ENCODE assay signal across 1 cellular context in genomic region chr19:11577451-11578341, GRCh38.
A peak's percentile ranks its signal among the peaks of the same experiment; 100 is the strongest.
TF ChIP-seq lines count a peak whose summit lies in the region.

Gene ACP5 (minus strand): TSS chr19:11577645. CDS start chr19:11577317, 328 bp downstream.

TF ChIP-seq in K562, 482 proteins besides CTCF, POLR2A, EP300 and RAD21 (continued from another document):
- TF ChIP-seq NFE2 (IDR thresholded peaks at IDR 0.05; ENCODE audit: low read depth) (no peak), MCM2 (IDR thresholded peaks at IDR 0.05; ENCODE audit: low read depth) (no peak), PML (IDR thresholded peaks at IDR 0.05; ENCODE audit: low read length) (no peak), MGA (IDR thresholded peaks at IDR 0.05) (0 out of 2 replicates have a peak, but pooled peaks have one; percentile 31), FOS (IDR thresholded peaks at IDR 0.05; ENCODE audit: extremely low read depth, insufficient read length) (no peak), ZNF668 (CRISPR knock-in tag; IDR thresholded peaks at IDR 0.05) (no peak), ZNF586 (CRISPR knock-in tag; conservative IDR thresholded peaks at IDR 0.05) (no peak), CHD1 (IDR thresholded peaks at IDR 0.05; ENCODE audit: low read length) (peak; percentile 17), KLF6 (CRISPR knock-in tag; IDR thresholded peaks at IDR 0.05; ENCODE audit: borderline replicate concordance) (no peak), ZNF274 (IDR thresholded peaks at IDR 0.05; ENCODE audit: borderline replicate concordance, low read depth, low read length) (0 out of 2 replicates have a peak, but pooled peaks have one; percentile 11), ARID4B (CRISPR knock-in tag; IDR thresholded peaks at IDR 0.05) (no peak), ZNF764 (CRISPR knock-in tag; IDR thresholded peaks at IDR 0.05; ENCODE audit: low read depth) (no peak), FOXK2 (conservative IDR thresholded peaks at IDR 0.05 in 1 of 2, IDR thresholded peaks at IDR 0.05 in 1 of 2; ENCODE audit: low read depth in 2 of 2) (peak; percentile 62 to 73; a peak in 1 of 4 replicates), PHB (CRISPR knock-in tag; IDR thresholded peaks at IDR 0.05) (no peak), ZNF280B (CRISPR knock-in tag; IDR thresholded peaks at IDR 0.05) (no peak), TCF7L2 (IDR thresholded peaks at IDR 0.05; ENCODE audit: low read depth, low read length) (no peak), MYNN (IDR thresholded peaks at IDR 0.05) (no peak), MYNN (CRISPR knock-in tag; IDR thresholded peaks at IDR 0.05) (no peak), ZNF592 (IDR thresholded peaks at IDR 0.05) (no peak; the same call in 1 of the 2 replicates), THRA (IDR thresholded peaks at IDR 0.05) (no peak), ILF3 (IDR thresholded peaks at IDR 0.05; ENCODE audit: borderline replicate concordance) (no peak), GTF3C2 (IDR thresholded peaks at IDR 0.05; ENCODE audit: borderline replicate concordance, extremely low read depth, insufficient read length) (no peak), SPI1 (IDR thresholded peaks at IDR 0.05; ENCODE audit: borderline replicate concordance, low read depth, low read length) (peak; percentile 19; the same call in 1 of the 2 replicates), DDX20 (tag; IDR thresholded peaks at IDR 0.05; ENCODE audit: low read depth) (no peak)
